Comparison of ENCODE assay signal across 8 cellular contexts in genomic region chr5:108379722-108380530, GRCh38. TPM values are rescaled to one million over a fixed set of nuclear protein-coding genes. Genes with fewer than 3 reads are reported as not detected.
A peak's percentile ranks its signal among the peaks of the same experiment; 100 is the strongest.
DNase-seq lines count a peak whose midpoint lies in the region; ATAC-seq, FAIRE-seq and TF ChIP-seq lines count a peak whose summit lies in the region.

No MANE protein-coding gene starts in this region.

- no peaks in the 10 kb centered on the region for H3K27me3 Mint-ChIP-seq in activated naive CD8-positive, alpha-beta T cell treated with anti-CD3 and anti-CD28 coated beads for 36 hours

- peak overlapping the region; percentile 92 for H3K4me2 ChIP-seq in A549

- TF ChIP-seq EP300 in A549 (IDR thresholded peaks at IDR 0.05): no peak

- peaks cover 22% of the 10 kb centered on the region for H3K9me3 Mint-ChIP-seq in activated naive CD8-positive, alpha-beta T cell treated with anti-CD3 and anti-CD28 coated beads for 36 hours

- H3K4me3 ChIP-seq in A549: peak overlapping the region; percentile 84
- peak overlapping the region; percentile 64 for H3K4me3 ChIP-seq in HEK293 (ENCODE audit: low read depth, low read length)

- H3K9me3 ChIP-seq in A549: peaks cover 9% of the 10 kb centered on the region; the same call in 2 of the 3 replicates
- no peaks in the 10 kb centered on the region for H3K9me3 ChIP-seq in HEK293 (ENCODE audit: control insufficient read depth, insufficient read depth, low read depth, low read length)

- no peak for TF ChIP-seq RAD21 in A549 (conservative IDR thresholded peaks at IDR 0.05 in 1 of 2, IDR thresholded peaks at IDR 0.05 in 1 of 2)

- FAIRE-seq in A549 (lab: Jason Lieb, UNC): no peak

- POLR2A ChIA-PET in A549 (lab: Yijun Ruan, JAX) (interaction anchor here (0.6 kb wide), 1 partner anchor 73 kb away, joined by 9 read pairs; no protein-coding TSS in a partner anchor), HEK293 (lab: Yijun Ruan, JAX) (interaction anchor here (0.7 to 1.0 kb wide), 2 partner anchors 8 to 11 kb away, joined by 3 read pairs; no protein-coding TSS in a partner anchor)

- TF ChIP-seq POLR2A in A549 (IDR thresholded peaks at IDR 0.05; ENCODE audit: low read length): no peak
- TF ChIP-seq POLR2A in GM18505 (IDR thresholded peaks at IDR 0.05; ENCODE audit: borderline replicate concordance, extremely low read depth, insufficient read depth, insufficient read length): no peak

- no peaks in the 10 kb centered on the region for H3K36me3 ChIP-seq in HEK293 (ENCODE audit: control insufficient read depth in 2 of 2, insufficient read depth in 1 of 2, low read length in 2 of 2)

- peaks cover 30% of the 10 kb centered on the region for H3K36me3 Mint-ChIP-seq in activated naive CD8-positive, alpha-beta T cell treated with anti-CD3 and anti-CD28 coated beads for 36 hours

- H3K27ac ChIP-seq in A549 (peak overlapping the region; percentile 95 to 97), HEK293 (ENCODE audit: extremely low read depth, low read depth, low read length) (peak overlapping the region; percentile 95; the same call in 1 of the 2 replicates), substantia nigra (ENCODE audit: low read depth, low read length, poor library complexity, severe bottlenecking) (peak overlapping the region; percentile 93)

- 26% methylated on average over 8 of the region's 8 CpGs for WGBS in A549 (ENCODE audit: missing lambda C conversion rate)

- CTCF ChIA-PET in A549 (lab: Yijun Ruan, JAX) (interaction anchor here (1.0 kb wide), 1 partner anchor 119 kb away, joined by 3 read pairs; no protein-coding TSS in a partner anchor), HEK293 (lab: Yijun Ruan, JAX) (interaction anchor here (0.5 to 1.0 kb wide), 2 partner anchors 119 to 1159 kb away, joined by 3 to 4 read pairs; no protein-coding TSS in a partner anchor)

- TF ChIP-seq CTCF in A549 (IDR thresholded peaks at IDR 0.05) (no peak), HEK293 (tag by site-specific recombination; IDR thresholded peaks at IDR 0.05) (no peak)

- peak overlapping the region; percentile 98 for H3K27ac Mint-ChIP-seq in activated naive CD8-positive, alpha-beta T cell treated with anti-CD3 and anti-CD28 coated beads for 36 hours

- H3K4me1 Mint-ChIP-seq in activated naive CD8-positive, alpha-beta T cell treated with anti-CD3 and anti-CD28 coated beads for 36 hours: peaks cover 29% of the 10 kb centered on the region

- no peak for DNase-seq in A549 (ENCODE audit: low read depth in 1 of 2, low spot score in 1 of 2)
- DNase-seq in activated naive CD8-positive, alpha-beta T cell treated with anti-CD3 and anti-CD28 coated beads for 36 hours: no peak
- DNase-seq in iris pigment epithelial cell (ENCODE audit: low read depth): peak; percentile 24
- DNase-seq in substantia nigra (lab: John Stamatoyannopoulos, UW): no peak
- DNase-seq in NCI-H2081 treated with DMSO at 0.1 percent for 48 hours (lab: John Stamatoyannopoulos, UW): no peak

- H3K4me3 Mint-ChIP-seq in activated naive CD8-positive, alpha-beta T cell treated with anti-CD3 and anti-CD28 coated beads for 36 hours: peak overlapping the region; percentile 94

- peaks cover 17% of the 10 kb centered on the region for H3K4me1 ChIP-seq in A549
- peaks cover 5% of the 10 kb centered on the region; the same call in 1 of the 2 replicates for H3K4me1 ChIP-seq in HEK293 (ENCODE audit: control insufficient read depth, insufficient read depth, low read length)

- no peak for ATAC-seq in A549
- ATAC-seq in GM18517 (IDR thresholded peaks at IDR 0.05; ENCODE audit: unreplicated experiment): no peak
- ATAC-seq in GM18505 (IDR thresholded peaks at IDR 0.05; ENCODE audit: unreplicated experiment): no peak

TF ChIP-seq in A549, 52 proteins besides CTCF, POLR2A, EP300 and RAD21:
- no peak for TF ChIP-seq RARB (CRISPR knock-in tag; IDR thresholded peaks at IDR 0.05)
- no peak for TF ChIP-seq TFCP2L1 (CRISPR knock-in tag; IDR thresholded peaks at IDR 0.05)
- no peak for TF ChIP-seq MAZ (IDR thresholded peaks at IDR 0.05; ENCODE audit: borderline replicate concordance, low read depth, low read length)
- TF ChIP-seq CHD4 (IDR thresholded peaks at IDR 0.05; ENCODE audit: borderline replicate concordance): no peak
- no peak for TF ChIP-seq CEBPB (IDR thresholded peaks at IDR 0.05)
- no peak for TF ChIP-seq CBX2 (IDR thresholded peaks at IDR 0.05; ENCODE audit: borderline replicate concordance, low read depth)
- no peak for TF ChIP-seq BCL3 (IDR thresholded peaks at IDR 0.05)

TF ChIP-seq in HEK293, 187 proteins besides CTCF, POLR2A, EP300 and RAD21:
- TF ChIP-seq ZBTB20 (tag by site-specific recombination; IDR thresholded peaks at IDR 0.05) (peak; percentile 67; the same call in 1 of the 2 replicates), GLIS1 (tag by site-specific recombination; IDR thresholded peaks at IDR 0.05) (no peak), ZNF335 (tag by site-specific recombination; conservative IDR thresholded peaks at IDR 0.05) (peak; percentile 82)

RNA-seq across cellular contexts. Expression of gene FBXL17, which starts 2.0 kb away (rescaled TPM):
- polyA plus RNA-seq in A549 (2011; rRNA removed) (9.1 and 9.3 TPM in 2 replicates), A549 (2017; fragmentation: RNase III; extraction: RNeasy Plus Mini Kit Qiagen cat#74134 plus additional on column Dnase treatment) (8.7 to 9.4 TPM (median 8.8 TPM) in 3 replicates)
- polyA plus RNA-seq in A549 (2012; cell fraction: cytosol; rRNA removed): 1.5 and 2.6 TPM in 2 replicates
- polyA plus RNA-seq in A549 (2012; cell fraction: nucleus; rRNA removed): 1.6 and 2.2 TPM in 2 replicates
- polyA minus RNA-seq in A549 (2011; rRNA and poly(A)+ RNA removed): 9.2 and 10.9 TPM in 2 replicates
- total RNA-seq in activated naive CD8-positive, alpha-beta T cell treated with anti-CD3 and anti-CD28 coated beads for 36 hours: 1 to 10 TPM; 3.6 to 4.5 TPM
